In the genomic region with DNA sequence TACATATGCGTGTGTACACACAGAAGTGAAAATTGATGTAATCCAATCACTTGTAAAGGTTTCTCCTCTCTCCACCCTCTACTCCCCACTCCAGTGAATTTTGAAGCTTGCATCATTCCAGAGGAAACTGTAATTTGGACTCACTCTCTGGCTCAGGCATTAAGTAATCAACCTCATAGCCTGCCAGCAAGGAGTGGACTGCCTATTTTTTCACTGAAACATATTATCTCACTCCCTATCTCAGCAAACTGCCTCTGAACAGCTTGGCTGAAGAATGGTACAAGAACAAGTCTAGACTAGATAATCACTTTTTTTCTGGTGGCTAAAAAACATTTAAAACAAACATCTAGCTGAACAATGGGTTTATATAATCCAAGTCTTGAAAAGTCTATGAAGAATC, we compare ENCODE assay signal across 8 cellular contexts.
A peak's percentile ranks its signal among the peaks of the same experiment; 100 is the strongest.
DNase-seq lines count a peak whose midpoint lies in the region; ATAC-seq, FAIRE-seq and TF ChIP-seq lines count a peak whose summit lies in the region.

No MANE protein-coding gene starts in this region.

- no peak overlapping the region for H3K4me3 ChIP-seq in SK-N-MC
- no peak overlapping the region for H3K4me3 ChIP-seq in pancreas

- peak; percentile 70 for DNase-seq in G401 (ENCODE audit: low spot score)
- DNase-seq in SK-N-MC (ENCODE audit: low read depth, low spot score), result no peak
- peak; percentile 98 for DNase-seq in fibroblast of peridontal ligament (ENCODE audit: extremely low read depth)
- DNase-seq in pancreas, result no peak
- DNase-seq in NCI-H748 treated with DMSO at 0.1 percent for 48 hours (lab: John Stamatoyannopoulos, UW), result no peak

- H3K36me3 ChIP-seq in SK-N-MC (ENCODE audit: insufficient read depth, low read length), result peaks cover 9% of the 10 kb centered on the region
- H3K36me3 ChIP-seq in pancreas, result no peaks in the 10 kb centered on the region

- TF ChIP-seq CTCF in pancreas (IDR thresholded peaks at IDR 0.05), result no peak

- in situ Hi-C loops in G401 (cut with HindIII; ENCODE audit: low sequenced_read_pairs), result no loop called here

- peak; percentile 20 for FAIRE-seq in pancreas (lab: Jason Lieb, UNC)

- H3K9me3 ChIP-seq in SK-N-MC (ENCODE audit: low read depth, low read length), result no peaks in the 10 kb centered on the region
- no peaks in the 10 kb centered on the region for H3K9me3 ChIP-seq in pancreas

- intact Hi-C loops in pancreas (cut with DNase I), result no loop called here

- no peaks in the 10 kb centered on the region for H3K27me3 ChIP-seq in pancreas

- WGBS in pancreas, 2 donors, result 68 to 80% methylated on average over 1 of the region's 1 CpG

- H3K9ac ChIP-seq in SK-N-MC (ENCODE audit: insufficient read length), result no peak overlapping the region

- H3K27ac ChIP-seq in SK-N-MC, result peak overlapping the region; percentile 39; the same call in 1 of the 2 replicates
- H3K27ac ChIP-seq in pancreas, result no peak overlapping the region

- ATAC-seq in pancreas (peak; percentile 72 to 77 (median 72)), GM21737 (IDR thresholded peaks at IDR 0.05; ENCODE audit: unreplicated experiment) (no peak), GM18520 (IDR thresholded peaks at IDR 0.05; ENCODE audit: unreplicated experiment) (no peak), HG03469 (IDR thresholded peaks at IDR 0.05; ENCODE audit: unreplicated experiment) (no peak)

- H3K4me1 ChIP-seq in pancreas, result no peaks in the 10 kb centered on the region

Comparison
In these comparisons a context has a peak if more than half of its experiments do, and no peak if none do; other contexts are left out.
1. DNase-seq: peak in G401 (single experiment) and fibroblast of peridontal ligament (single experiment); none in SK-N-MC (single experiment), pancreas (0 of 6) and NCI-H748 treated with DMSO at 0.1 percent for 48 hours (single experiment).
2. ATAC-seq: peak in pancreas (4 of 4); none in GM21737 (single experiment), GM18520 (single experiment) and HG03469 (single experiment).